Comparison of ENCODE assay signal across 1 cellular context in the genomic region with DNA sequence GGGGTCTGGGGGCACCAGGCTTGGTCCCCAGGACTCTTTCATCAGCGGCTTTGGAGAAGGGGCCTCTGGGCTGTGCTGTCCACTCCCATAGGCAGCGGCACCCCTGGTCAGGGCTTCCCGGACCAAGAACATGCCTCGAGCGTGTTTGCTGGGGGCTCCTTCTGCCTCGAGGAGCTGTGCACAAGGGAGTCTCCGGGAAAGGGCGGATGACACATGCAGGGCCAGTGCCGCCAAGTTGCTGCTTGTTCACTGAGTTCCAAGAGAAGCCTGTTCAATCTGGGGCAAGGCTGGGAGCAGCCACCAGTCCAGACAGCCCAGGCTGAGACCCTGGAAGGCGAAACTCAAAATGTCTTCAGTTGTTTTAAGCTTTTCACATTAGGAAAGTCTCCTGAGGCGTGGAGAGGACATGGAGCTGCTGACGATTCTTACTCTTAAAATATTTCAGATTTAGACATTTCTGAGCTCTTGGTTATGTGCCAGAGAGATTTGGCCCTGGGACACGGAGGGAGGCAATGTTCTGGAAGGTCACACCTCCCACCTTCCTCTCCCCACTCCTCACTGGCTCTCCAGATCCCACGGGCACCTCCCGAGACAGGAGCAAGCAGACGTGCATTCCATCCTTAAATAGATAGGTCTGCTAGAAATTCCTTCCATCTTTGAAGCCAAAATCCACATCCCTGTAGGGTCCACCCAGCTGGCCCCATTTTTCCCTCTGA.
TF ChIP-seq lines count a peak whose summit lies in the region.

No MANE protein-coding gene starts in this region.

TF ChIP-seq in IMR-90, 13 proteins besides CTCF, POLR2A, EP300 and RAD21:
- TF ChIP-seq, protein P1, sequence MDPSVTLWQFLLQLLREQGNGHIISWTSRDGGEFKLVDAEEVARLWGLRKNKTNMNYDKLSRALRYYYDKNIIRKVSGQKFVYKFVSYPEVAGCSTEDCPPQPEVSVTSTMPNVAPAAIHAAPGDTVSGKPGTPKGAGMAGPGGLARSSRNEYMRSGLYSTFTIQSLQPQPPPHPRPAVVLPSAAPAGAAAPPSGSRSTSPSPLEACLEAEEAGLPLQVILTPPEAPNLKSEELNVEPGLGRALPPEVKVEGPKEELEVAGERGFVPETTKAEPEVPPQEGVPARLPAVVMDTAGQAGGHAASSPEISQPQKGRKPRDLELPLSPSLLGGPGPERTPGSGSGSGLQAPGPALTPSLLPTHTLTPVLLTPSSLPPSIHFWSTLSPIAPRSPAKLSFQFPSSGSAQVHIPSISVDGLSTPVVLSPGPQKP (IDR thresholded peaks at IDR 0.05; ENCODE audit: borderline replicate concordance, low read depth, low read length) = no peak
- TF ChIP-seq RCOR1 (IDR thresholded peaks at IDR 0.05; ENCODE audit: insufficient replicate concordance, low read length) = no peak
- TF ChIP-seq RFX5 (IDR thresholded peaks at IDR 0.05; ENCODE audit: low read depth, low read length) = no peak
